13 cellular contexts compared by ENCODE assay signal in the genomic region with DNA sequence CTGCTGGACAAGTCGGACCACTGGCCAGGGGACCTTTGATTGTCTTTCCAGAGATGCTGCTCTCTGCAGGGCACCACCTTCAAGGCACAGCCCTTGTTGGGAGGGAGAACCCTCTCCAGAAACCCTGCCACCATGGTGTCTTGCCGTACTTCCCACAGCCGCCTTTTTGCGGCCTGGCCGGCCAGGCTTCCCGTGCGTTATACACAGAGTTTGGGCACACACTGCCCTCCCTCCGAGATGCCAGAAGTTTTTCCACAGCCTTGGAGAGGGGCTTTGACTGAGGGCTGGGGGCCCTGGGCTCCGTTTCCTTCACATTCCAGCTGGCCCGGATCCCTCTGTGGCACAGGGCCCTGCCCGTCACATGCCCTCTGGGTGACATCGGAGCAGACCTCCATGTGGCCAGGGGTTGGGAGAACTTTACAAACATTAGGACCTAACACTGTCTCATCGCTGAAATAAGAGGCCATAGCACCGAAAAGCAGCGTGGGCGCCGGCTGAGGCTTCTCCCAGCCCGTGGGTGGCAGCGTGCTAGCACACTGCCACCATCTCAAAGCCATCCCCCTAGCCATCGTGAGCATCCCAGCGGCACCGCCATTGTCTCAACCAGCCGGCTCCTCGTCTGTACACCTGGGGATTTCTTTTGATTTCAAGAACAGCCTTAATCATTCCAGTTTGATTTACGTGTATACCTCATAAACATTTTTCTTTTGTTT. TPM values are rescaled to one million over a fixed set of nuclear protein-coding genes. Genes with fewer than 3 reads are reported as not detected.
"Had no signal": no experiment of that assay in that cellular context is flagged by ENCODE, and none has a peak within 500 bp of the region (broad histone marks: within the 10 kb centered on the region; RNA-seq: fewer than 3 reads in every experiment).

No MANE protein-coding gene starts in this region.

- ATAC-seq: sciatic nerve had no signal

- H3K9me3 ChIP-seq: breast epithelium, tibial artery, vagina had no signal

- DNase-seq: activated CD4-positive, alpha-beta T cell treated with anti-CD3 and anti-CD28 coated beads, Interleukin-2, amount 10 ng/mL, durations not matched to agents 7 days and 5 days; activated CD4-positive, CD25-positive, alpha-beta regulatory T cell; aorta; mammary epithelial cell; naive B cell; tibial artery had no signal

- H3K27me3 ChIP-seq: breast epithelium, vagina had no signal

- H3K36me3 ChIP-seq: breast epithelium, tibial artery, vagina had no signal

- H3K4me3 ChIP-seq: breast epithelium, tibial artery, vagina had no signal

- H3K4me1 ChIP-seq: tibial artery, vagina had no signal

- H3K4me3 Mint-ChIP-seq: activated CD4-positive, alpha-beta T cell treated with anti-CD3 and anti-CD28 coated beads, Interleukin-2, amount 10 ng/mL, durations not matched to agents 7 days and 5 days; activated T-helper 1 cell treated with anti-CD3 and anti-CD28 coated beads, Interleukin-12 subunit alpha, Interleukin-12 subunit beta, Interleukin-2, Interleukin-4 antibody, amounts not matched to agents 30 ng/mL and 10 ng/mL and 1 ng/mL, durations not matched to agents 14 hours and 24 hours and 36 hours; naive B cell; T-helper 2 cell treated with Interferon-gamma antibody and Interleukin-4, amounts not matched to agents 5 μg/mL and 100 μg/mL, for 36 hours had no signal

- H3K36me3 Mint-ChIP-seq: naive B cell had no signal

- H3K27ac Mint-ChIP-seq: activated CD4-positive, alpha-beta T cell treated with anti-CD3 and anti-CD28 coated beads, Interleukin-2, amount 10 ng/mL, durations not matched to agents 7 days and 5 days; activated T-helper 1 cell treated with anti-CD3 and anti-CD28 coated beads, Interleukin-12 subunit alpha, Interleukin-12 subunit beta, Interleukin-2, Interleukin-4 antibody, amounts not matched to agents 30 ng/mL and 10 ng/mL and 1 ng/mL, durations not matched to agents 14 hours and 24 hours and 36 hours; T-helper 2 cell treated with Interferon-gamma antibody and Interleukin-4, amounts not matched to agents 5 μg/mL and 100 μg/mL, for 36 hours had no signal

- FAIRE-seq: islet of Langerhans had no signal

- H3K9me3 Mint-ChIP-seq: activated CD4-positive, alpha-beta T cell treated with anti-CD3 and anti-CD28 coated beads, Interleukin-2, amount 10 ng/mL, durations not matched to agents 7 days and 5 days; activated T-helper 1 cell treated with anti-CD3 and anti-CD28 coated beads, Interleukin-12 subunit alpha, Interleukin-12 subunit beta, Interleukin-2, Interleukin-4 antibody, amounts not matched to agents 30 ng/mL and 10 ng/mL and 1 ng/mL, durations not matched to agents 14 hours and 24 hours and 36 hours; naive B cell; T-helper 2 cell treated with Interferon-gamma antibody and Interleukin-4, amounts not matched to agents 5 μg/mL and 100 μg/mL, for 36 hours had no signal

- H3K27me3 Mint-ChIP-seq: activated CD4-positive, alpha-beta T cell treated with anti-CD3 and anti-CD28 coated beads, Interleukin-2, amount 10 ng/mL, durations not matched to agents 7 days and 5 days had no signal

- H3K27ac ChIP-seq: breast epithelium, tibial artery, vagina had no signal

RNA-seq across cellular contexts. Expression of gene AMIGO3, which starts 51.6 kb away (rescaled TPM):
- total RNA-seq: aorta, pulmonary artery endothelial cell, sciatic nerve, vagina had no signal
- polyA plus RNA-seq: mammary epithelial cell had no signal
